In the genomic region with DNA sequence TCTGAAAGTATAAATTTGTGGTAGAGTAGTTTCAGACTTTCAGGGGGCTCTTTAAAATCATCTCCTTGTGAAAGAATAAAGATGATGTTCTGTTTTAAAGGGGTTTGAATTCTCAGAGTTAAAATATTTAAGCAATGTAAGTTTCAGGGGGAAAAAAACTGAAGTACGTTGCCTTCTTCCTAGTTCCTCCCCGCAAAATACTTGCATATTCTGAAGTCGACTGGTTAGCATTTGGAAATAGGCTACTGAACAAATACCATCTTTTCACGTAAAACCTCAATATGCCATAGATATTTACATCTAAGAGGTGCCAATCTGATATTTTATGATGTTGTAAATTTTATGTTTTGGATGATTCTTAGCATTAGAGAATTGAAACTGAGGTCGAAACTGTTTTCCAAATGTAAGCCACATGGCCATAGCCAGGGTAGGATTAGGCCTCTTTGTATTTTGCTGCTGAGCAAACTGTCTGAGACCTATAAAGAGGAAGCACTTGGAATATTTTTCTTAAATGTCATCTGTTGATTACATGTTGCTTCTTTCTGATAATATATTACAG, we compare ENCODE assay signal across 19 cellular contexts.
DNase-seq lines count a peak whose midpoint lies in the region; ATAC-seq and TF ChIP-seq lines count a peak whose summit lies in the region.
"Had no signal": no experiment of that assay in that cellular context is flagged by ENCODE, and none has a peak within 500 bp of the region (broad histone marks: within the 10 kb centered on the region; RNA-seq: fewer than 3 reads in every experiment).

No MANE protein-coding gene starts in this region.

- H3K27ac Mint-ChIP-seq in glutamatergic neuron (ENCODE audit: unreplicated experiment) = peak overlapping the region; percentile 97

- H3K27me3 Mint-ChIP-seq in glutamatergic neuron (ENCODE audit: unreplicated experiment) = no peaks in the 10 kb centered on the region
- H3K27me3 Mint-ChIP-seq: type B pancreatic cell had no signal

- no peaks in the 10 kb centered on the region for H3K36me3 ChIP-seq in SK-N-MC (ENCODE audit: insufficient read depth, low read length)

- H3K4me3 ChIP-seq in AG10803 (ENCODE audit: low read length) (no peak overlapping the region), SK-N-MC (peak overlapping the region; percentile 19; the same call in 1 of the 2 replicates)
- H3K4me3 ChIP-seq: body of pancreas, mucosa of descending colon had no signal

- TF ChIP-seq CTCF in AG10803 (conservative IDR thresholded peaks at IDR 0.05; ENCODE audit: low read length) = no peak
- no peak for TF ChIP-seq CTCF in glutamatergic neuron (IDR thresholded peaks at IDR 0.05; ENCODE audit: partially characterized antibody, unreplicated experiment)

- H3K36me3 Mint-ChIP-seq in glutamatergic neuron (ENCODE audit: unreplicated experiment) = no peaks in the 10 kb centered on the region
- H3K36me3 Mint-ChIP-seq: type B pancreatic cell had no signal

- H3K4me3 Mint-ChIP-seq in glutamatergic neuron (ENCODE audit: unreplicated experiment) = no peak overlapping the region
- H3K4me3 Mint-ChIP-seq: type B pancreatic cell had no signal

- peaks cover 23% of the 10 kb centered on the region for H3K4me1 Mint-ChIP-seq in glutamatergic neuron (ENCODE audit: low read depth, unreplicated experiment)

- DNase-seq in AG10803 (ENCODE audit: low read depth) (peak; percentile 56), ELR (ENCODE audit: low read depth) (peak; percentile 28), SK-N-MC (ENCODE audit: low read depth, low spot score) (no peak), glutamatergic neuron (no peak)
- DNase-seq in stimulated activated CD4-positive, alpha-beta T cell treated with anti-CD3 and anti-CD28 coated beads, Interleukin-4, amount 100 ng/mL, for 1 hour = no peak
- DNase-seq: activated gamma-delta T cell; body of pancreas; DMS79 treated with DMSO at 0.1 percent for 48 hours; foreskin keratinocyte; mucosa of descending colon; NCI-H1105 treated with DMSO at 0.1 percent for 48 hours; NCI-H226; stimulated activated CD4-positive, alpha-beta T cell treated with anti-CD3 and anti-CD28 coated beads, Interleukin-1b, Interleukin-23, amount 100 ng/mL, for 48 hours; stimulated activated CD8-positive, alpha-beta memory T cell treated with anti-CD3 and anti-CD28 coated beads, Interleukin-4, amount 100 ng/mL, for 48 hours had no signal

- H3K27ac ChIP-seq in SK-N-MC = peak overlapping the region; percentile 52
- H3K27ac ChIP-seq: body of pancreas, foreskin keratinocyte had no signal

- peaks cover 4% of the 10 kb centered on the region; the same call in 1 of the 2 replicates for H3K9me3 ChIP-seq in SK-N-MC (ENCODE audit: low read depth, low read length)
- H3K9me3 ChIP-seq: body of pancreas, mucosa of descending colon had no signal

- ATAC-seq in GM21381 (IDR thresholded peaks at IDR 0.05; ENCODE audit: unreplicated experiment) (no peak), GM21526 (IDR thresholded peaks at IDR 0.05; ENCODE audit: low FRiP score, unreplicated experiment) (no peak), GM21717 (IDR thresholded peaks at IDR 0.05; ENCODE audit: unreplicated experiment) (no peak)
- ATAC-seq: body of pancreas, foreskin keratinocyte, mucosa of descending colon, Panc1 had no signal

- H3K9me3 Mint-ChIP-seq in glutamatergic neuron (ENCODE audit: unreplicated experiment) = peaks cover 5% of the 10 kb centered on the region
- H3K9me3 Mint-ChIP-seq: type B pancreatic cell had no signal

- H3K9ac ChIP-seq in SK-N-MC (ENCODE audit: insufficient read length) = peak overlapping the region; percentile 11

Comparison
In these comparisons a context has a peak if more than half of its experiments do, and no peak if none do; other contexts are left out.
1. DNase-seq: peak in AG10803 (single experiment) and ELR (single experiment); none in SK-N-MC (single experiment), glutamatergic neuron (single experiment) and stimulated activated CD4-positive, alpha-beta T cell treated with anti-CD3 and anti-CD28 coated beads, Interleukin-4, amount 100 ng/mL, for 1 hour (single experiment).